Comparison of ENCODE assay signal across 11 cellular contexts in genomic region chr5:59793000-59793399, GRCh38.
A peak's percentile ranks its signal among the peaks of the same experiment; 100 is the strongest.
DNase-seq lines count a peak whose midpoint lies in the region; ATAC-seq and TF ChIP-seq lines count a peak whose summit lies in the region.
"Had no signal": no experiment of that assay in that cellular context is flagged by ENCODE, and none has a peak within 500 bp of the region (broad histone marks: within the 10 kb centered on the region; RNA-seq: fewer than 3 reads in every experiment).

No MANE protein-coding gene starts in this region.

- TF ChIP-seq CTCF in natural killer cell (IDR thresholded peaks at IDR 0.05), result no peak
- TF ChIP-seq CTCF in adrenal gland (IDR thresholded peaks at IDR 0.05), result no peak

- no peaks in the 10 kb centered on the region for H3K9me3 ChIP-seq in adrenal gland (replicated peaks in 1 of 3)

- peaks cover 6 to 11% of the 10 kb centered on the region in 2 donors for H3K4me1 Mint-ChIP-seq in natural killer cell

- H3K27me3 ChIP-seq in adrenal gland, result no peaks in the 10 kb centered on the region

- no peaks in the 10 kb centered on the region for H3K36me3 Mint-ChIP-seq in natural killer cell

- peak; percentile 86 for DNase-seq in GM03348 (ENCODE audit: low spot score)
- peak; percentile 58 for DNase-seq in SK-MEL-5 (ENCODE audit: low read depth, low spot score)
- peak; percentile 68 for DNase-seq in fibroblast of the conjunctiva (ENCODE audit: low read depth)
- DNase-seq in sciatic nerve (ENCODE audit: low spot score), result peak; percentile 66
- no peak for DNase-seq in natural killer cell
- DNase-seq in activated CD4-positive, alpha-beta T cell treated with anti-CD3 and anti-CD28 coated beads, Interleukin-2, amount 50 U/mL, for 48 hours, result no peak
- DNase-seq in adrenal gland, result no peak
- DNase-seq: effector CD8-positive, alpha-beta T cell; NCI-H2171 treated with DMSO at 0.1 percent for 48 hours had no signal

- intact Hi-C loops in sciatic nerve (cut with DNase I) (no loop called here), natural killer cell (cut with micrococcal nuclease) (no loop called here), adrenal gland (cut with DNase I) (loop anchor here in 1 of 2 donors (10.0 kb wide), 1 partner anchor 408 kb away; no protein-coding TSS in a partner anchor)

- no peak overlapping the region for H3K27ac ChIP-seq in adrenal gland

- no peak overlapping the region for H3K4me3 ChIP-seq in adrenal gland

- no peaks in the 10 kb centered on the region for H3K36me3 ChIP-seq in adrenal gland (replicated peaks in 1 of 2)

- no peak for TF ChIP-seq POLR2A in GM18505 (IDR thresholded peaks at IDR 0.05; ENCODE audit: borderline replicate concordance, extremely low read depth, insufficient read depth, insufficient read length)
- TF ChIP-seq POLR2A in adrenal gland (IDR thresholded peaks at IDR 0.05), result no peak

- H3K27me3 Mint-ChIP-seq in natural killer cell (ENCODE audit: low read depth in 2 of 2), result peaks cover 4 to 5% of the 10 kb centered on the region in 2 donors

- H3K4me1 ChIP-seq in adrenal gland (replicated peaks in 1 of 2), result no peaks in the 10 kb centered on the region

- peak; percentile 81 for ATAC-seq in sciatic nerve
- ATAC-seq in GM18505 (IDR thresholded peaks at IDR 0.05; ENCODE audit: unreplicated experiment), result no peak
- no peak for ATAC-seq in natural killer cell

- H3K27ac Mint-ChIP-seq in natural killer cell, result no peak overlapping the region
- H3K27ac Mint-ChIP-seq: T-helper 1 cell treated with Interleukin-12 subunit alpha and Interleukin-12 subunit beta and Interleukin-4 antibody, amounts not matched to agents 30 μg/mL and 1 μg/mL, for 36 hours had no signal

- in situ Hi-C loops in SK-MEL-5 (cut with HindIII; ENCODE audit: low pct_unique_long_range_greater_than_20kb, low sequenced_read_pairs), result no loop called here

- no peaks in the 10 kb centered on the region for H3K9me3 Mint-ChIP-seq in natural killer cell
- H3K9me3 Mint-ChIP-seq: T-helper 1 cell treated with Interleukin-12 subunit alpha and Interleukin-12 subunit beta and Interleukin-4 antibody, amounts not matched to agents 30 μg/mL and 1 μg/mL, for 36 hours had no signal

- WGBS in adrenal gland, 4 donors, result 53 to 73% (median 65%) methylated on average over 6 of the region's 6 CpGs

- no peak overlapping the region for H3K4me3 Mint-ChIP-seq in natural killer cell
- H3K4me3 Mint-ChIP-seq: T-helper 1 cell treated with Interleukin-12 subunit alpha and Interleukin-12 subunit beta and Interleukin-4 antibody, amounts not matched to agents 30 μg/mL and 1 μg/mL, for 36 hours had no signal

Comparison
In these comparisons a context has a peak if more than half of its experiments do, and no peak if none do; other contexts are left out.
1. DNase-seq: peak in GM03348 (single experiment), SK-MEL-5 (single experiment), fibroblast of the conjunctiva (single experiment) and sciatic nerve (single experiment); none in natural killer cell (single experiment), activated CD4-positive, alpha-beta T cell treated with anti-CD3 and anti-CD28 coated beads, Interleukin-2, amount 50 U/mL, for 48 hours (0 of 2) and adrenal gland (0 of 7).